In genomic region chr5:80437326-80437725, GRCh38 we compare ENCODE assay signal across 20 cellular contexts. TPM values are rescaled to one million over a fixed set of nuclear protein-coding genes. Genes with fewer than 3 reads are reported as not detected.
DNase-seq lines count a peak whose midpoint lies in the region; ATAC-seq lines count a peak whose summit lies in the region.
"Had no signal": no experiment of that assay in that cellular context is flagged by ENCODE, and none has a peak within 500 bp of the region (broad histone marks: within the 10 kb centered on the region; RNA-seq: fewer than 3 reads in every experiment).

No MANE protein-coding gene starts in this region.

- peak; percentile 78 for DNase-seq in SIG-M5 treated with dmso at 0.1 percent for 504 hours (lab: John Stamatoyannopoulos, UW; ENCODE audit: unreplicated experiment)
- DNase-seq in SIG-M5 (lab: John Stamatoyannopoulos, UW) = no peak
- DNase-seq in MV-4-11 (lab: John Stamatoyannopoulos, UW) = peak; percentile 83
- peak; percentile 68 for DNase-seq in OCI-M1 (lab: John Stamatoyannopoulos, UW)
- DNase-seq in left ventricle myocardium superior = no peak
- DNase-seq in NK-92 (lab: John Stamatoyannopoulos, UW; ENCODE audit: unreplicated experiment) = no peak
- no peak for DNase-seq in NCI-H446 treated with DMSO at 0.1 percent for 48 hours (lab: John Stamatoyannopoulos, UW)
- DNase-seq in right cardiac atrium = no peak
- DNase-seq: AML-193; DMS79; H9; NCI-H1048; NCI-H1436 treated with DMSO at 0.1 percent for 48 hours; NCI-H2029; NCI-H345; NCI-H69; NK-92 treated with Interleukin-12 subunit alpha and Interleukin-12 subunit beta, amount 100 ng/mL, for 24 hours had no signal

- H3K27ac ChIP-seq in right cardiac atrium (ENCODE audit: low read length) = no peak overlapping the region
- H3K27ac ChIP-seq: 22Rv1, C4-2B had no signal

- H3K4me1 ChIP-seq in right cardiac atrium (ENCODE audit: control insufficient read depth, insufficient read depth, low read length) = no peaks in the 10 kb centered on the region

- no peaks in the 10 kb centered on the region for H3K9me3 ChIP-seq in right cardiac atrium (ENCODE audit: control insufficient read depth, low read length)

- intact Hi-C loops in left ventricle myocardium superior (cut with micrococcal nuclease) (no loop called here), right cardiac atrium (cut with DNase I) (no loop called here)

- no peak for ATAC-seq in left ventricle myocardium superior
- no peak for ATAC-seq in right cardiac atrium
- ATAC-seq: Panc1 had no signal

- H3K4me3 ChIP-seq in right cardiac atrium (ENCODE audit: low read length) = no peak overlapping the region

- 87% methylated on average over 3 of the region's 3 CpGs for WGBS in right cardiac atrium

- H3K27me3 ChIP-seq in right cardiac atrium (ENCODE audit: control insufficient read depth, insufficient read depth) = no peaks in the 10 kb centered on the region

RNA-seq across cellular contexts. Expression of gene ZFYVE16, which starts 29.5 kb away (rescaled TPM):
- 30.5 TPM for total RNA-seq in left ventricle myocardium superior
- 10 to 100 TPM; 42.6 to 50.9 (median 46.9) TPM for total RNA-seq in right cardiac atrium
- 20.1 TPM for polyA plus RNA-seq in right cardiac atrium

RNA-seq across cellular contexts. Expression of gene FAM151B, which starts 50.6 kb away (rescaled TPM):
- total RNA-seq in left ventricle myocardium superior (1.8 TPM), right cardiac atrium (1 to 10 TPM; 2.0 to 3.4 (median 2.3) TPM)
- polyA plus RNA-seq in right cardiac atrium = 0.59 TPM

Comparison
In these comparisons a context has a peak if more than half of its experiments do, and no peak if none do; other contexts are left out.
1. DNase-seq: peak in SIG-M5 treated with dmso at 0.1 percent for 504 hours (single experiment), MV-4-11 (single experiment) and OCI-M1 (single experiment); none in SIG-M5 (single experiment), left ventricle myocardium superior (single experiment), NK-92 (single experiment), NCI-H446 treated with DMSO at 0.1 percent for 48 hours (single experiment) and right cardiac atrium (0 of 3).